In genomic region chr17:36934759-36935630, GRCh38 we compare ENCODE assay signal across 1 cellular context.
A peak's percentile ranks its signal among the peaks of the same experiment; 100 is the strongest.
TF ChIP-seq lines count a peak whose summit lies in the region.

No MANE protein-coding gene starts in this region.

TF ChIP-seq in HEK293, 187 proteins besides CTCF, POLR2A, EP300 and RAD21 (continued from another document and continues in another):
- no peak for TF ChIP-seq ZNF148 (tag by site-specific recombination; IDR thresholded peaks at IDR 0.05; ENCODE audit: borderline replicate concordance)
- peak; percentile 71; the same call in 1 of the 2 replicates for TF ChIP-seq ZNF692 (tag by site-specific recombination; IDR thresholded peaks at IDR 0.05)
- no peak for TF ChIP-seq SALL2 (tag by site-specific recombination; IDR thresholded peaks at IDR 0.05; ENCODE audit: borderline replicate concordance)
- no peak for TF ChIP-seq ZNF302 (tag by site-specific recombination; IDR thresholded peaks at IDR 0.05; ENCODE audit: low read depth)
- TF ChIP-seq SCRT1 (tag by site-specific recombination; IDR thresholded peaks at IDR 0.05; ENCODE audit: borderline replicate concordance): no peak
- TF ChIP-seq ZBTB7A (tag by site-specific recombination; IDR thresholded peaks at IDR 0.05; ENCODE audit: low read depth): no peak
- TF ChIP-seq KLF17 (tag by site-specific recombination; IDR thresholded peaks at IDR 0.05): peak; percentile 78; the same call in 1 of the 2 replicates
- TF ChIP-seq GLIS2 (tag by site-specific recombination; IDR thresholded peaks at IDR 0.05): peak; percentile 91
- TF ChIP-seq ZNF449 (tag by site-specific recombination; IDR thresholded peaks at IDR 0.05): peak; percentile 74
- TF ChIP-seq ZNF184 (tag by site-specific recombination; IDR thresholded peaks at IDR 0.05): no peak
- no peak for TF ChIP-seq OSR2 (tag by site-specific recombination; IDR thresholded peaks at IDR 0.05)
- TF ChIP-seq ZNF426 (tag by site-specific recombination; IDR thresholded peaks at IDR 0.05): no peak
- no peak for TF ChIP-seq ZNF146 (tag by site-specific recombination; IDR thresholded peaks at IDR 0.05)
- TF ChIP-seq ZXDB (tag by site-specific recombination; IDR thresholded peaks at IDR 0.05): peak; percentile 55
- TF ChIP-seq ZNF571 (tag by site-specific recombination; IDR thresholded peaks at IDR 0.05): no peak
- no peak for TF ChIP-seq ZNF791 (tag by site-specific recombination; IDR thresholded peaks at IDR 0.05)
- no peak for TF ChIP-seq ZBTB6 (tag by site-specific recombination; IDR thresholded peaks at IDR 0.05)
- TF ChIP-seq ZNF600 (tag by site-specific recombination; IDR thresholded peaks at IDR 0.05): peak; percentile 92
- TF ChIP-seq ZNF701 (tag by site-specific recombination; IDR thresholded peaks at IDR 0.05): no peak
- TF ChIP-seq HOXA7 (CRISPR knock-in tag; IDR thresholded peaks at IDR 0.05; ENCODE audit: borderline replicate concordance): no peak
- no peak for TF ChIP-seq RBAK (tag by site-specific recombination; IDR thresholded peaks at IDR 0.05)
- TF ChIP-seq ZNF324 (tag by site-specific recombination; IDR thresholded peaks at IDR 0.05): no peak; the same call in none of the 2 replicates
- TF ChIP-seq ZNF639 (tag by site-specific recombination; IDR thresholded peaks at IDR 0.05): no peak
- TF ChIP-seq ZNF292 (tag by site-specific recombination; IDR thresholded peaks at IDR 0.05; ENCODE audit: borderline replicate concordance, low read depth): no peak
- no peak for TF ChIP-seq ZNF221 (tag by site-specific recombination; IDR thresholded peaks at IDR 0.05; ENCODE audit: borderline replicate concordance)
- TF ChIP-seq ZNF48 (tag by site-specific recombination; IDR thresholded peaks at IDR 0.05): no peak
- TF ChIP-seq TCF7L2 (IDR thresholded peaks at IDR 0.05; ENCODE audit: borderline replicate concordance, low read depth, low read length): no peak
- peak; percentile 73 for TF ChIP-seq KLF7 (tag by site-specific recombination; IDR thresholded peaks at IDR 0.05; ENCODE audit: borderline replicate concordance)
- peak; percentile 92 for TF ChIP-seq ZNF341 (tag by site-specific recombination; IDR thresholded peaks at IDR 0.05; ENCODE audit: low read depth)
- TF ChIP-seq ZNF529 (tag by site-specific recombination; IDR thresholded peaks at IDR 0.05; ENCODE audit: insufficient replicate concordance): no peak
- no peak for TF ChIP-seq ZNF626 (tag by site-specific recombination; IDR thresholded peaks at IDR 0.05)
- TF ChIP-seq ZNF707 (tag by site-specific recombination; IDR thresholded peaks at IDR 0.05): no peak
- no peak for TF ChIP-seq ZNF155 (tag by site-specific recombination; IDR thresholded peaks at IDR 0.05)
- TF ChIP-seq ZNF157 (tag by site-specific recombination; IDR thresholded peaks at IDR 0.05): no peak
- no peak for TF ChIP-seq ZNF664 (tag by site-specific recombination; IDR thresholded peaks at IDR 0.05)
- TF ChIP-seq ZNF175 (tag by site-specific recombination; IDR thresholded peaks at IDR 0.05): no peak
- TF ChIP-seq ZNF433 (tag by site-specific recombination; IDR thresholded peaks at IDR 0.05; ENCODE audit: low read depth): no peak
- no peak for TF ChIP-seq ZNF19 (tag by site-specific recombination; IDR thresholded peaks at IDR 0.05; ENCODE audit: low read depth)
- TF ChIP-seq ZNF169 (tag by site-specific recombination; IDR thresholded peaks at IDR 0.05): 0 out of 2 replicates have a peak, but pooled peaks have one; percentile 54
- no peak for TF ChIP-seq ZNF513 (tag by site-specific recombination; IDR thresholded peaks at IDR 0.05)
- peak; percentile 93 for TF ChIP-seq GLIS1 (tag by site-specific recombination; IDR thresholded peaks at IDR 0.05)
- no peak for TF ChIP-seq ZNF654 (tag by site-specific recombination; IDR thresholded peaks at IDR 0.05; ENCODE audit: low read depth)
- TF ChIP-seq WT1 (tag by site-specific recombination; IDR thresholded peaks at IDR 0.05): no peak; the same call in 1 of the 2 replicates
- no peak for TF ChIP-seq GLI2 (tag by site-specific recombination; IDR thresholded peaks at IDR 0.05; ENCODE audit: borderline replicate concordance, low read depth)
- no peak; the same call in 1 of the 2 replicates for TF ChIP-seq KLF10 (tag by site-specific recombination; IDR thresholded peaks at IDR 0.05)
- TF ChIP-seq ZSCAN18 (tag by site-specific recombination; IDR thresholded peaks at IDR 0.05): no peak
- TF ChIP-seq ZFHX2 (tag by site-specific recombination; conservative IDR thresholded peaks at IDR 0.05): peak; percentile 99
- 0 out of 2 replicates have a peak, but pooled peaks have one; percentile 33 for TF ChIP-seq PRDM1 (tag by site-specific recombination; IDR thresholded peaks at IDR 0.05)
- peak; percentile 97 for TF ChIP-seq ZBTB8A (tag by site-specific recombination; IDR thresholded peaks at IDR 0.05)
- no peak for TF ChIP-seq ZNF549 (tag by site-specific recombination; IDR thresholded peaks at IDR 0.05)
- no peak for TF ChIP-seq ZSCAN16 (tag by site-specific recombination; IDR thresholded peaks at IDR 0.05)
- no peak for TF ChIP-seq ZNF843 (tag by site-specific recombination; IDR thresholded peaks at IDR 0.05)
- TF ChIP-seq ZNF138 (tag by site-specific recombination; IDR thresholded peaks at IDR 0.05; ENCODE audit: borderline replicate concordance): no peak
- TF ChIP-seq ZFP3 (tag by site-specific recombination; IDR thresholded peaks at IDR 0.05; ENCODE audit: low read depth): no peak
- no peak for TF ChIP-seq ZNF274 (IDR thresholded peaks at IDR 0.05; ENCODE audit: low read length)
- no peak for TF ChIP-seq ZNF274 (tag by site-specific recombination; IDR thresholded peaks at IDR 0.05; ENCODE audit: borderline replicate concordance)
- 0 out of 2 replicates have a peak, but pooled peaks have one; percentile 49 for TF ChIP-seq ZFP69B (tag by site-specific recombination; IDR thresholded peaks at IDR 0.05)
- TF ChIP-seq ZNF239 (tag by site-specific recombination; IDR thresholded peaks at IDR 0.05): no peak
- no peak for TF ChIP-seq ZNF18 (tag by site-specific recombination; IDR thresholded peaks at IDR 0.05)
- TF ChIP-seq ZBTB17 (tag by site-specific recombination; IDR thresholded peaks at IDR 0.05): peak; percentile 90
- peak; percentile 83; the same call in 1 of the 2 replicates for TF ChIP-seq ZNF624 (tag by site-specific recombination; IDR thresholded peaks at IDR 0.05)
- TF ChIP-seq ZNF174 (tag by site-specific recombination; IDR thresholded peaks at IDR 0.05): no peak
- TF ChIP-seq SP7 (tag by site-specific recombination; IDR thresholded peaks at IDR 0.05): peak; percentile 79
